ENCODE assay signal across 29 cellular contexts in the genomic region with DNA sequence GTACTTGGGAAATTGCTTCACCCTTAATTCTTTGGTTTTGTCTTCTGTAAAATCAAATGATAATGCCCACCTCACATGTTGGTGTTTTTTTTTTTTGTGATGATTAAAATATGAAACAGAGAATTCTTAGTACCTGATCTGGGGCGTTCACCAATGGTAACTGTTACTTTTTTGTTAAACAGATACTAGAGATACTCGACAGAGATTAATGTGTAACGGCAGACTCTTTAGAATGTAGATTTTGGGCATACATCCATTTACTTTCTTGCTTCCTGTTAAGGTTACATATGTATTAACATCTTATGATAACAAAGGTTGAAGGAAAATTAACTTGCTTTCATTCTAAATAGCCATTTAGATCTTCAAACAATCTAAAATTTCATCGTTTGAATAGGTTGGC. TPM values are rescaled to one million over a fixed set of nuclear protein-coding genes. Genes with fewer than 3 reads are reported as not detected.
"Had no signal": no experiment of that assay in that cellular context is flagged by ENCODE, and none has a peak within 500 bp of the region (broad histone marks: within the 10 kb centered on the region; RNA-seq: fewer than 3 reads in every experiment).

No MANE protein-coding gene starts in this region.

- DNase-seq: activated CD4-positive, alpha-beta memory T cell treated with anti-CD3 and anti-CD28 coated beads, Interleukin-2, amount 10 ng/mL, durations not matched to agents 7 days and 5 days; activated CD4-positive, alpha-beta T cell treated with anti-CD3 and anti-CD28 coated beads for 36 hours; activated CD4-positive, alpha-beta T cell treated with anti-CD3 and anti-CD28 coated beads, Interleukin-2, amount 50 U/mL, for 1 hour; activated gamma-delta T cell; activated naive CD4-positive, alpha-beta T cell treated with anti-CD3 and anti-CD28 coated beads for 36 hours; activated T-cell treated with anti-CD3 and anti-CD28 coated beads for 4 hours; activated T-cell treated with anti-CD3 and anti-CD28 coated beads, Interleukin-2, amount 50 U/mL, for 48 hours; brain microvascular endothelial cell; MG63; MV-4-11; NCI-H1092 treated with DMSO at 0.1 percent for 48 hours; NCI-H1417 treated with DMSO at 0.1 percent for 48 hours; NCI-H1694; NCI-H2029; NCI-H2107; NCI-H2171 treated with DMSO at 0.1 percent for 48 hours; NCI-H226; NCI-H526 treated with DMSO at 0.1 percent for 48 hours; NCI-H82; Peyer's patch; SHP77 treated with DMSO at 0.1 percent for 48 hours; T-cell; T-helper 2 cell; T1000 had no signal

- FAIRE-seq: colon, TTC549 had no signal

- H3K27me3 ChIP-seq: brain microvascular endothelial cell, cardiac muscle cell, MG63, Peyer's patch had no signal

- H3K4me1 ChIP-seq: Peyer's patch had no signal

- ATAC-seq: activated CD4-positive, alpha-beta T cell treated with anti-CD3 and anti-CD28 coated beads for 36 hours; activated T-helper 17 cell treated with anti-CD3 and anti-CD28 coated beads, Interleukin-2, amount 50 U/mL, for 72 hours; T-cell had no signal

- H3K4me3 ChIP-seq: cardiac muscle cell, MG63, Peyer's patch had no signal

- H3K9me3 ChIP-seq: MG63, Peyer's patch had no signal

- H3K27ac ChIP-seq: brain microvascular endothelial cell, cardiac muscle cell, Peyer's patch had no signal

- H3K36me3 ChIP-seq: brain microvascular endothelial cell, cardiac muscle cell, MG63, Peyer's patch had no signal

RNA-seq across cellular contexts. Expression of a gene that starts 23.3 kb away (rescaled TPM):
- total RNA-seq: activated CD4-positive, alpha-beta memory T cell treated with anti-CD3 and anti-CD28 coated beads, Interleukin-2, amount 10 ng/mL, durations not matched to agents 7 days and 5 days; activated CD4-positive, alpha-beta T cell treated with anti-CD3 and anti-CD28 coated beads for 36 hours; activated CD8-positive, alpha-beta memory T cell treated with anti-CD3 and anti-CD28 coated beads for 36 hours; activated naive CD4-positive, alpha-beta T cell treated with anti-CD3 and anti-CD28 coated beads for 36 hours; activated T-helper 17 cell treated with anti-CD3 and anti-CD28 coated beads, Interleukin-2, amount 50 U/mL, for 72 hours had no signal
